In genomic region chr7:69695998-69696657, GRCh38 we compare ENCODE assay signal across 1 cellular context.
TF ChIP-seq lines count a peak whose summit lies in the region.

No MANE protein-coding gene starts in this region.

TF ChIP-seq in GM23338, 12 proteins besides CTCF, POLR2A, EP300 and RAD21 (continued from another document):
- TF ChIP-seq REST (IDR thresholded peaks at IDR 0.05; ENCODE audit: unreplicated experiment), result no peak
- TF ChIP-seq POLR2AphosphoS5 (IDR thresholded peaks at IDR 0.05; ENCODE audit: low read depth), result no peak
- no peak for TF ChIP-seq ZNF114 (CRISPR knock-in tag; IDR thresholded peaks at IDR 0.05)
- TF ChIP-seq CREB1 (CRISPR knock-in tag; IDR thresholded peaks at IDR 0.05; ENCODE audit: low read depth), result no peak
- TF ChIP-seq STAT1 (IDR thresholded peaks at IDR 0.05; ENCODE audit: unreplicated experiment), result no peak
TF ChIP-seq in GM23338: peak in this region for 0.
